ENCODE assay signal across 18 cellular contexts in genomic region chr1:199809311-199809710, GRCh38.
A peak's percentile ranks its signal among the peaks of the same experiment; 100 is the strongest.
DNase-seq lines count a peak whose midpoint lies in the region; ATAC-seq and TF ChIP-seq lines count a peak whose summit lies in the region.
"Had no signal": no experiment of that assay in that cellular context is flagged by ENCODE, and none has a peak within 500 bp of the region (broad histone marks: within the 10 kb centered on the region; RNA-seq: fewer than 3 reads in every experiment).

No MANE protein-coding gene starts in this region.

- no peak overlapping the region for H3K4me3 ChIP-seq in RWPE2 (ENCODE audit: severe bottlenecking)
- H3K4me3 ChIP-seq: BLaER1, GM23338, K562 had no signal

- peaks cover 15% of the 10 kb centered on the region for H3K27me3 Mint-ChIP-seq in activated CD4-positive, alpha-beta T cell treated with anti-CD3 and anti-CD28 coated beads for 36 hours

- no peak overlapping the region for H3K27ac Mint-ChIP-seq in activated CD4-positive, alpha-beta T cell treated with anti-CD3 and anti-CD28 coated beads for 36 hours
- H3K27ac Mint-ChIP-seq: CD14-positive monocyte; CD4-positive, alpha-beta memory T cell; GM23338; HFFc6 had no signal

- peaks cover 23% of the 10 kb centered on the region for H3K4me1 ChIP-seq in RWPE2 (ENCODE audit: insufficient read depth, poor library complexity, severe bottlenecking)
- H3K4me1 ChIP-seq: BLaER1 had no signal

- peak; percentile 44 for DNase-seq in ELR (ENCODE audit: low read depth)
- no peak for DNase-seq in RWPE2 (ENCODE audit: low spot score)
- DNase-seq in kidney tubule cell (ENCODE audit: low spot score): peak; percentile 29
- DNase-seq in activated gamma-delta T cell (lab: John Stamatoyannopoulos, UW): no peak
- DNase-seq in activated CD4-positive, alpha-beta T cell treated with anti-CD3 and anti-CD28 coated beads for 36 hours: no peak
- DNase-seq: CD4-positive, alpha-beta memory T cell; DMS153; DMS79; GF-D8; HFFc6; IMR-90 had no signal

- H3K36me3 Mint-ChIP-seq in activated CD4-positive, alpha-beta T cell treated with anti-CD3 and anti-CD28 coated beads for 36 hours (ENCODE audit: low read depth): no peaks in the 10 kb centered on the region
- H3K36me3 Mint-ChIP-seq: CD14-positive monocyte; CD4-positive, alpha-beta memory T cell had no signal

- no peak for TF ChIP-seq CTCF in RWPE2 (IDR thresholded peaks at IDR 0.05; ENCODE audit: poor library complexity, severe bottlenecking)

- no peaks in the 10 kb centered on the region for H3K4me1 Mint-ChIP-seq in activated CD4-positive, alpha-beta T cell treated with anti-CD3 and anti-CD28 coated beads for 36 hours
- H3K4me1 Mint-ChIP-seq: CD4-positive, alpha-beta memory T cell had no signal

- no peaks in the 10 kb centered on the region for H3K9me3 ChIP-seq in RWPE2 (ENCODE audit: severe bottlenecking)
- H3K9me3 ChIP-seq: BLaER1 had no signal

- POLR2A ChIA-PET in activated CD4-positive, alpha-beta T cell treated with anti-CD3 and anti-CD28 coated beads for 36 hours (lab: Charles Lee): no interaction called here

- H3K27ac ChIP-seq in RWPE2 (ENCODE audit: poor library complexity, severe bottlenecking): peak overlapping the region; percentile 33
- H3K27ac ChIP-seq: BLaER1, HL-60 had no signal

- no peaks in the 10 kb centered on the region for H3K36me3 ChIP-seq in RWPE2 (ENCODE audit: low read depth)
- H3K36me3 ChIP-seq: BLaER1 had no signal

- H3K9me3 Mint-ChIP-seq in activated CD4-positive, alpha-beta T cell treated with anti-CD3 and anti-CD28 coated beads for 36 hours (ENCODE audit: low read depth): no peaks in the 10 kb centered on the region
- H3K9me3 Mint-ChIP-seq: GM23338, HFFc6 had no signal

- intact Hi-C loops in activated CD4-positive, alpha-beta T cell treated with anti-CD3 and anti-CD28 coated beads for 36 hours (cut with DNase I, micrococcal nuclease): no loop called here

- H3K4me3 Mint-ChIP-seq in activated CD4-positive, alpha-beta T cell treated with anti-CD3 and anti-CD28 coated beads for 36 hours: no peak overlapping the region
- H3K4me3 Mint-ChIP-seq: CD14-positive monocyte; CD4-positive, alpha-beta memory T cell; GM23338; HFFc6 had no signal

- H3K27me3 ChIP-seq in RWPE2 (ENCODE audit: insufficient read depth, poor library complexity, severe bottlenecking): no peaks in the 10 kb centered on the region
- H3K27me3 ChIP-seq: BLaER1 had no signal

- 0 out of 3 replicates have a peak, but pooled peaks have one; percentile 40 for ATAC-seq in RWPE2 (ENCODE audit: low read depth)
- ATAC-seq in GM21723 (IDR thresholded peaks at IDR 0.05; ENCODE audit: unreplicated experiment): no peak
- ATAC-seq in activated CD4-positive, alpha-beta T cell treated with anti-CD3 and anti-CD28 coated beads for 36 hours: no peak
- ATAC-seq: GM23338, HCT116, K562 had no signal

- CTCF ChIA-PET in activated CD4-positive, alpha-beta T cell treated with anti-CD3 and anti-CD28 coated beads for 36 hours (lab: Charles Lee): no interaction called here

Comparison
In these comparisons a context has a peak if more than half of its experiments do, and no peak if none do; other contexts are left out.
1. DNase-seq: peak in ELR (single experiment) and kidney tubule cell (single experiment); none in RWPE2 (single experiment), activated gamma-delta T cell (single experiment) and activated CD4-positive, alpha-beta T cell treated with anti-CD3 and anti-CD28 coated beads for 36 hours (single experiment).